Comparison of ENCODE assay signal across 14 cellular contexts in the genomic region with DNA sequence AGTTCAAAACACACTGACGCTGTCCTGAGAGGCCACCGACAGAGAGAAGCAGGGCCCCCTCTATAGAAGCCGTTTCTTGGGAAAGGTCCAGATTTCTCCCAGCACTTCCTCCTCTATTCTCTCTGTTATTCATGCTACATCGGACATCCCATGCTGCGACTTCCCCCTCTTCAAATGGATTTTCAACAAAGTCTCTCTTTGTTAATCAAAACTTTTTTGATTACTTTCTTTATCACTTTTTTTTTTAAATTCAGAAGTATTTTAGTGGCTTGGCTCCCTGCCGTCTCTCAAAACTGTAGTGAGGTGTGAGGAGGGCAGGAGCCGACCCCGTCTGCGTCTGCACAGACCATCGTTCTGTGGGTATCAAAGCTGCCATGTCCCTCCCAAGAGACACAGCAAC.
DNase-seq lines count a peak whose midpoint lies in the region; ATAC-seq and TF ChIP-seq lines count a peak whose summit lies in the region.
"Had no signal": no experiment of that assay in that cellular context is flagged by ENCODE, and none has a peak within 500 bp of the region (broad histone marks: within the 10 kb centered on the region; RNA-seq: fewer than 3 reads in every experiment).

No MANE protein-coding gene starts in this region.

- DNase-seq in Calu3 (no peak), adrenal gland (no peak), kidney tubule cell (ENCODE audit: low spot score) (peak; percentile 28), NCI-H1930 (lab: John Stamatoyannopoulos, UW) (no peak), MV-4-11 (lab: John Stamatoyannopoulos, UW) (no peak)
- DNase-seq in stimulated activated effector memory CD8-positive, alpha-beta T cell treated with anti-CD3 and anti-CD28 coated beads, Interleukin-12 subunit alpha, Interleukin-12 subunit beta, amount 100 ng/mL, for 72 hours (ENCODE audit: low spot score in 2 of 2), result no peak
- DNase-seq in activated T-cell treated with anti-CD3 and anti-CD28 coated beads, Interleukin-2, amount 50 U/mL, for 4 hours, result no peak
- DNase-seq: activated CD4-positive, CD25-positive, alpha-beta regulatory T cell treated with anti-CD3 and anti-CD28 coated beads, Interleukin-2, amount 50 U/mL, for 72 hours; effector memory CD4-positive, alpha-beta T cell; NCI-H1092; NCI-H524 treated with DMSO at 0.1 percent for 48 hours; SJCRH30; stimulated activated CD4-positive, alpha-beta T cell treated with anti-CD3 and anti-CD28 coated beads, Interleukin-4, amount 100 ng/mL, for 4 hours had no signal

- 71 to 78% (median 76%) methylated on average over 10 of the region's 10 CpGs for WGBS in adrenal gland, 4 donors

- ATAC-seq in stimulated activated effector memory CD8-positive, alpha-beta T cell treated with anti-CD3 and anti-CD28 coated beads, Interleukin-12 subunit alpha, Interleukin-12 subunit beta, amount 100 ng/mL, for 72 hours, result no peak
- no peak for ATAC-seq in activated T-cell treated with anti-CD3 and anti-CD28 coated beads, Interleukin-2, amount 50 U/mL, for 4 hours
- ATAC-seq in GM21367 (IDR thresholded peaks at IDR 0.05; ENCODE audit: unreplicated experiment), result no peak

- H3K27ac Mint-ChIP-seq in Calu3 (ENCODE audit: unreplicated experiment), result peak overlapping the region; percentile 94
- no peak overlapping the region for H3K27ac Mint-ChIP-seq in stimulated activated effector memory CD8-positive, alpha-beta T cell treated with anti-CD3 and anti-CD28 coated beads, Interleukin-12 subunit alpha, Interleukin-12 subunit beta, amount 100 ng/mL, for 72 hours

- peaks cover 79% of the 10 kb centered on the region for H3K4me1 Mint-ChIP-seq in Calu3 (ENCODE audit: low read depth, unreplicated experiment)
- peaks cover 42% of the 10 kb centered on the region for H3K4me1 Mint-ChIP-seq in stimulated activated effector memory CD8-positive, alpha-beta T cell treated with anti-CD3 and anti-CD28 coated beads, Interleukin-12 subunit alpha, Interleukin-12 subunit beta, amount 100 ng/mL, for 72 hours
- peaks cover 54% of the 10 kb centered on the region for H3K4me1 Mint-ChIP-seq in activated T-cell treated with anti-CD3 and anti-CD28 coated beads, Interleukin-2, amount 50 U/mL, for 4 hours (ENCODE audit: low read depth)

- H3K4me3 Mint-ChIP-seq in Calu3 (ENCODE audit: low read depth, unreplicated experiment), result peak overlapping the region; percentile 44
- peak overlapping the region; percentile 53 for H3K4me3 Mint-ChIP-seq in stimulated activated effector memory CD8-positive, alpha-beta T cell treated with anti-CD3 and anti-CD28 coated beads, Interleukin-12 subunit alpha, Interleukin-12 subunit beta, amount 100 ng/mL, for 72 hours
- no peak overlapping the region for H3K4me3 Mint-ChIP-seq in activated T-cell treated with anti-CD3 and anti-CD28 coated beads, Interleukin-2, amount 50 U/mL, for 4 hours

- peaks cover 8 to 32% of the 10 kb centered on the region in 2 donors for H3K4me1 ChIP-seq in adrenal gland (replicated peaks in 1 of 2)

- H3K9me3 ChIP-seq in adrenal gland (replicated peaks in 1 of 3), result no peaks in the 10 kb centered on the region
- H3K9me3 ChIP-seq: SJCRH30 had no signal

- H3K4me3 ChIP-seq in adrenal gland, result no peak overlapping the region
- H3K4me3 ChIP-seq: SJCRH30 had no signal

- no peaks in the 10 kb centered on the region for H3K27me3 Mint-ChIP-seq in Calu3 (ENCODE audit: unreplicated experiment)
- no peaks in the 10 kb centered on the region for H3K27me3 Mint-ChIP-seq in activated T-cell treated with anti-CD3 and anti-CD28 coated beads, Interleukin-2, amount 50 U/mL, for 4 hours (ENCODE audit: low read depth)

- peak overlapping the region in 3 of 5 donors; percentile 64 to 69 (median 67) for H3K27ac ChIP-seq in adrenal gland
- H3K27ac ChIP-seq: SJCRH30 had no signal

- no TSS peak for BruUV-seq in Calu3 (replicated peaks; lab: Mats Ljungman, UMichigan)

- CTCF ChIA-PET in Calu3 (lab: Charles Lee), result no interaction called here

- TF ChIP-seq CTCF in Calu3 (IDR thresholded peaks at IDR 0.05; ENCODE audit: unreplicated experiment) (no peak), adrenal gland (IDR thresholded peaks at IDR 0.05) (no peak)

- no peaks in the 10 kb centered on the region for H3K27me3 ChIP-seq in adrenal gland
- H3K27me3 ChIP-seq: SJCRH30 had no signal

- H3K36me3 Mint-ChIP-seq in Calu3 (ENCODE audit: insufficient read depth, unreplicated experiment), result peaks cover 25% of the 10 kb centered on the region
- H3K36me3 Mint-ChIP-seq in stimulated activated effector memory CD8-positive, alpha-beta T cell treated with anti-CD3 and anti-CD28 coated beads, Interleukin-12 subunit alpha, Interleukin-12 subunit beta, amount 100 ng/mL, for 72 hours, result no peaks in the 10 kb centered on the region
- H3K36me3 Mint-ChIP-seq in activated T-cell treated with anti-CD3 and anti-CD28 coated beads, Interleukin-2, amount 50 U/mL, for 4 hours (ENCODE audit: insufficient read depth), result no peaks in the 10 kb centered on the region

- no peaks in the 10 kb centered on the region for H3K9me3 Mint-ChIP-seq in Calu3 (ENCODE audit: low read depth, unreplicated experiment)
- no peaks in the 10 kb centered on the region for H3K9me3 Mint-ChIP-seq in stimulated activated effector memory CD8-positive, alpha-beta T cell treated with anti-CD3 and anti-CD28 coated beads, Interleukin-12 subunit alpha, Interleukin-12 subunit beta, amount 100 ng/mL, for 72 hours
- H3K9me3 Mint-ChIP-seq in activated T-cell treated with anti-CD3 and anti-CD28 coated beads, Interleukin-2, amount 50 U/mL, for 4 hours, result no peaks in the 10 kb centered on the region

- TF ChIP-seq POLR2A in adrenal gland (IDR thresholded peaks at IDR 0.05), result no peak

- no peaks in the 10 kb centered on the region for H3K36me3 ChIP-seq in adrenal gland (replicated peaks in 1 of 2)
- H3K36me3 ChIP-seq: SJCRH30 had no signal

- intact Hi-C loops in Calu3 (cut with micrococcal nuclease; ENCODE audit: unreplicated experiment) (loop anchor here (10.0 kb wide), 1 partner anchor 53 kb away; no protein-coding TSS in a partner anchor), adrenal gland (cut with DNase I) (no loop called here)
